In the genomic region with DNA sequence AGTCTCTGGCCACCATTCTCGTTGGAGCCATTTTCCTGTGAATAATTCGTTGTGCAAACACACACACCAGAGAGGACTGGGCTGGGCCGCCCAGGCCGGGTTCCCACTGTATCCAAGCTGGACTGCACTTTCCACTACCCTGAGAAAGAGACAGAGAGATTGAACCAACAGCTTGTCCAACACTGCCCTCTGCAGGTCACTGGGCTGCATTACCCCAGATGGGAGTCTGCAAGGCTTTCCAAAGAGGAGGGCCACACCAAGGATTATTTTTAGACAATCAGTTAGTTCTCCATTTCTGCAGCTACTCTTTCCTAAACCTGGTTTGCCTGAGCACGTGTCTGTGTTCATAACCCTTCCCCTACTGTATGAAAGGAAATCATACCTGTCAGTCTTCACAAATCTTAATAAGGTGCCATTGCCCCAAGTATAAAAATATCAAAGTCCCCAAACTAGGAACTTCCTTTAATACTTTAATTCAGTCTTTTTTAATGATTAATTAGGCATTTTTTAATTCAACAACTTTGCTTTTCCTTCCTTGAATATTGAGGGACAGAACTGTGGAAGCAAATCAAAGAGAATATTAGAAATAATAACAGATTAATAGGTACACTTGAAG, we compare ENCODE assay signal across 8 cellular contexts. TPM values are rescaled to one million over a fixed set of nuclear protein-coding genes. Genes with fewer than 3 reads are reported as not detected.
DNase-seq lines count a peak whose midpoint lies in the region; ATAC-seq and TF ChIP-seq lines count a peak whose summit lies in the region.

No MANE protein-coding gene starts in this region.

- no peaks in the 10 kb centered on the region for H3K9me3 ChIP-seq in BE2C
- no peaks in the 10 kb centered on the region for H3K9me3 ChIP-seq in Panc1 (ENCODE audit: control insufficient read depth, insufficient read depth, low read depth, low read length)
- H3K9me3 ChIP-seq in fibroblast of lung (ENCODE audit: control insufficient read depth, insufficient read depth, low read depth, low read length), result no peaks in the 10 kb centered on the region

- H3K27me3 Mint-ChIP-seq in natural killer cell treated with Interleukin-12 subunit alpha and Interleukin-12 subunit beta and Interleukin-15 and Interleukin-18, amount 100 ng/mL, for 72 hours, result peaks cover 3 to 19% of the 10 kb centered on the region in 2 donors

- no peaks in the 10 kb centered on the region for H3K36me3 Mint-ChIP-seq in natural killer cell treated with Interleukin-12 subunit alpha and Interleukin-12 subunit beta and Interleukin-15 and Interleukin-18, amount 100 ng/mL, for 72 hours

- H3K4me1 ChIP-seq in BE2C (peaks cover 23% of the 10 kb centered on the region), Panc1 (ENCODE audit: control insufficient read depth, insufficient read depth, low read length) (no peaks in the 10 kb centered on the region; the same call in 1 of the 2 replicates), fibroblast of lung (ENCODE audit: control insufficient read depth, extremely low read depth, insufficient read depth, low read length) (peaks cover 13% of the 10 kb centered on the region)

- TF ChIP-seq CTCF in BE2C (IDR thresholded peaks at IDR 0.05; ENCODE audit: low read depth, low read length), result peak; percentile 99
- peak; percentile 96 for TF ChIP-seq CTCF in Panc1 (IDR thresholded peaks at IDR 0.05)
- TF ChIP-seq CTCF in fibroblast of lung (conservative IDR thresholded peaks at IDR 0.05 in 1 of 2, IDR thresholded peaks at IDR 0.05 in 1 of 2; ENCODE audit: low read depth in 1 of 2, low read length in 2 of 2), result peak; percentile 95 to 98

- in situ Hi-C loops in Panc1 (cut with HindIII; ENCODE audit: low pct_unique_long_range_greater_than_20kb, low sequenced_read_pairs), result no loop called here

- peak overlapping the region; percentile 32 for H3K4me2 ChIP-seq in fibroblast of lung (ENCODE audit: extremely low read depth, insufficient read depth, low read length)

- CTCF ChIA-PET in Panc1 (lab: Charles Lee), result interaction anchor here (0.6 to 2.7 kb wide), 6 partner anchors 14 to 680 kb away, joined by 3 to 28 read pairs (median 7); no protein-coding TSS in a partner anchor

- H3K9me3 Mint-ChIP-seq in natural killer cell treated with Interleukin-12 subunit alpha and Interleukin-12 subunit beta and Interleukin-15 and Interleukin-18, amount 100 ng/mL, for 72 hours, result no peaks in the 10 kb centered on the region

- peak overlapping the region; percentile 45 for H2AFZ ChIP-seq in fibroblast of lung (ENCODE audit: low read length)

- H3K4me1 Mint-ChIP-seq in natural killer cell treated with Interleukin-12 subunit alpha and Interleukin-12 subunit beta and Interleukin-15 and Interleukin-18, amount 100 ng/mL, for 72 hours (ENCODE audit: low read depth in 2 of 2), result peaks cover 0 to 3% of the 10 kb centered on the region in 2 donors

- BruUV-seq in Panc1 (replicated peaks; lab: Mats Ljungman, UMichigan), result no TSS peak

- ATAC-seq in GM19397 (IDR thresholded peaks at IDR 0.05; ENCODE audit: unreplicated experiment) (peak; percentile 74), Panc1 (peak; percentile 97)
- ATAC-seq in natural killer cell treated with Interleukin-12 subunit alpha and Interleukin-12 subunit beta and Interleukin-15 and Interleukin-18, amount 100 ng/mL, for 72 hours, result peak; percentile 77 to 82

- H3K79me2 ChIP-seq in fibroblast of lung (ENCODE audit: control insufficient read depth, insufficient read depth, low read length), result no peaks in the 10 kb centered on the region

- no peaks in the 10 kb centered on the region for H4K20me1 ChIP-seq in fibroblast of lung (ENCODE audit: control insufficient read depth, extremely low read depth, insufficient read depth, low read length)

- H3K9ac ChIP-seq in fibroblast of lung (ENCODE audit: insufficient read depth, low read length), result no peak overlapping the region

- no peaks in the 10 kb centered on the region for H3K36me3 ChIP-seq in BE2C
- no peaks in the 10 kb centered on the region for H3K36me3 ChIP-seq in Panc1 (ENCODE audit: control insufficient read depth, insufficient read depth, low read length)
- H3K36me3 ChIP-seq in fibroblast of lung (ENCODE audit: control insufficient read depth, insufficient read depth, low read length), result no peaks in the 10 kb centered on the region

- H3K4me3 ChIP-seq in BE2C (ENCODE audit: low read depth, low read length) (no peak overlapping the region), Panc1 (ENCODE audit: low read depth in 2 of 2, low read length in 2 of 2) (no peak overlapping the region), fibroblast of lung (replicated peaks in 1 of 4; ENCODE audit: control extremely low read depth in 1 of 4, insufficient read depth in 1 of 4, low read depth in 3 of 4, low read length in 4 of 4) (no peak overlapping the region)
- no peak overlapping the region for H3K4me3 ChIP-seq in Jurkat, Clone E6-1 (ENCODE audit: low read length)

- no peaks in the 10 kb centered on the region for H3K27me3 ChIP-seq in BE2C
- H3K27me3 ChIP-seq in Panc1 (ENCODE audit: control insufficient read depth, insufficient read depth, low read length), result 0 out of 2 replicates have a peak, but pooled peaks cover 2% of the 10 kb centered on the region
- H3K27me3 ChIP-seq in fibroblast of lung (ENCODE audit: control insufficient read depth, insufficient read depth, low read length), result no peaks in the 10 kb centered on the region

- no peak overlapping the region for H3K27ac Mint-ChIP-seq in natural killer cell treated with Interleukin-12 subunit alpha and Interleukin-12 subunit beta and Interleukin-15 and Interleukin-18, amount 100 ng/mL, for 72 hours

- intact Hi-C loops in Panc1 (cut with micrococcal nuclease; ENCODE audit: unreplicated experiment), result loop anchor here (1.0 to 10.0 kb wide), 3 partner anchors 44 to 544 kb away; no protein-coding TSS in a partner anchor

- H3K27ac ChIP-seq in Panc1 (ENCODE audit: low read length) (no peak overlapping the region), fibroblast of lung (ENCODE audit: insufficient read depth, low read length) (no peak overlapping the region)

- no peak overlapping the region for H3K4me3 Mint-ChIP-seq in natural killer cell treated with Interleukin-12 subunit alpha and Interleukin-12 subunit beta and Interleukin-15 and Interleukin-18, amount 100 ng/mL, for 72 hours

- DNase-seq in BE2C (peak; percentile 83), Panc1 (ENCODE audit: low read depth, low spot score) (peak; percentile 85), fibroblast of lung (ENCODE audit: low read depth in 2 of 2) (peak; percentile 59 to 89)
- peak; percentile 68 for DNase-seq in Jurkat, Clone E6-1 (ENCODE audit: low read depth, low spot score)
- peak; percentile 76 for DNase-seq in activated T-cell treated with anti-CD3 and anti-CD28 coated beads, Interleukin-2, amount 50 U/mL, for 1 hour
- peak; percentile 80 for DNase-seq in natural killer cell treated with Interleukin-12 subunit alpha and Interleukin-12 subunit beta and Interleukin-15 and Interleukin-18, amount 100 ng/mL, for 72 hours (ENCODE audit: low spot score)
- DNase-seq in stimulated activated naive CD4-positive, alpha-beta T cell (lab: John Stamatoyannopoulos, UW), result peak; percentile 18 to 83 (median 64)

- POLR2A ChIA-PET in Panc1 (lab: Charles Lee), result no interaction called here

RNA-seq across cellular contexts. Expression of a gene that starts 13.3 kb away (rescaled TPM):
- 1.6 TPM for polyA plus RNA-seq in BE2C (2012; ENCODE audit: insufficient read depth, insufficient read length, low read depth)
- not detected for polyA plus RNA-seq in Jurkat, Clone E6-1 (2012; ENCODE audit: insufficient read depth, insufficient read length)
- total RNA-seq in Panc1 (2021; ENCODE audit: unreplicated experiment) (not detected), fibroblast of lung (0.77 and 3.5 TPM in 2 replicates)
- 0.21 TPM for polyA plus RNA-seq in Panc1 (2012; ENCODE audit: insufficient read length)
- 6.9 and 17.7 TPM in 2 replicates for polyA plus RNA-seq in fibroblast of lung
- 7.1 and 23.9 TPM in 2 replicates for polyA plus RNA-seq in fibroblast of lung (2012)
- polyA minus RNA-seq in fibroblast of lung (ENCODE audit: low replicate concordance), result 7.0 and 7.5 TPM in 2 replicates
- not detected for total RNA-seq in natural killer cell treated with Interleukin-12 subunit alpha and Interleukin-12 subunit beta and Interleukin-15 and Interleukin-18, amount 100 ng/mL, for 72 hours
